ENCODE assay signal across 5 cellular contexts in the genomic region with DNA sequence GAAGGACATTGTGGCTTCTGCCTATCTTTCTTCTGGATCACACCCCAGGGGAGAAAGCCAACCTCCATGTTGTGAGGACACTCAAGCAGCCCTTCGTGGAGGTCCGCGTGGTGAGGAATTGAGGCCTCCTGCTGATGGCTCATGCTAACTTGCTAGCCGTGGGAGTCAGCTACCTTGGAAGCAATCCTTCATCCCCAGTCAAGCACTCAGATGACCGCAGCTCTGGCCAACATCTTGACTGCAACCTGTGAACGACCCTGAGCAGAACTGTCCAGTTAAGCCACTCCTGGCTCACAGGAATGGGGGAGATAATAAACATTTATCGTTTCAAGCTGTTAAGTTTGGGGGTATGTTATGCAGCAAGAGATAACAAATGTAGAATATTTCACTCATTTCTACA.
"Had no signal": no experiment of that assay in that cellular context is flagged by ENCODE, and none has a peak within 500 bp of the region (broad histone marks: within the 10 kb centered on the region; RNA-seq: fewer than 3 reads in every experiment).

No MANE protein-coding gene starts in this region.

- H2AFZ ChIP-seq: GM23338 had no signal

- H3K27ac Mint-ChIP-seq: GM23338, H9 had no signal

- H3K4me2 ChIP-seq: GM23338 had no signal

- DNase-seq: H9, HCEC 1CT, IMR-90, KBM-7 had no signal

- H3K4me3 Mint-ChIP-seq: GM23338, H9 had no signal

- H3K9me3 Mint-ChIP-seq: GM23338, H9 had no signal

- H3K4me3 ChIP-seq: GM23338 had no signal
